ENCODE assay signal across 16 cellular contexts in genomic region chr6:156991971-156992370, GRCh38.
DNase-seq lines count a peak whose midpoint lies in the region; ATAC-seq, FAIRE-seq and TF ChIP-seq lines count a peak whose summit lies in the region.
"Had no signal": no experiment of that assay in that cellular context is flagged by ENCODE, and none has a peak within 500 bp of the region (broad histone marks: within the 10 kb centered on the region; RNA-seq: fewer than 3 reads in every experiment).

No MANE protein-coding gene starts in this region.

- H3K9me3 Mint-ChIP-seq in activated CD8-positive, alpha-beta T cell treated with anti-CD3 and anti-CD28 coated beads, Interleukin-2, amount 10 ng/mL, durations not matched to agents 7 days and 5 days (ENCODE audit: insufficient read depth) = no peaks in the 10 kb centered on the region
- H3K9me3 Mint-ChIP-seq: activated CD4-positive, alpha-beta memory T cell treated with anti-CD3 and anti-CD28 coated beads, Interleukin-2, amount 10 ng/mL, durations not matched to agents 7 days and 5 days; activated naive CD4-positive, alpha-beta T cell treated with anti-CD3 and anti-CD28 coated beads for 36 hours; CD4-positive, alpha-beta T cell had no signal

- peaks cover 86% of the 10 kb centered on the region for H3K79me2 ChIP-seq in OCI-LY7 (ENCODE audit: insufficient read depth, low read depth, low read length)

- no peak overlapping the region for H3K27ac Mint-ChIP-seq in activated CD8-positive, alpha-beta T cell treated with anti-CD3 and anti-CD28 coated beads, Interleukin-2, amount 10 ng/mL, durations not matched to agents 7 days and 5 days
- H3K27ac Mint-ChIP-seq: activated CD4-positive, alpha-beta memory T cell treated with anti-CD3 and anti-CD28 coated beads, Interleukin-2, amount 10 ng/mL, durations not matched to agents 7 days and 5 days; activated naive CD4-positive, alpha-beta T cell treated with anti-CD3 and anti-CD28 coated beads for 36 hours; CD4-positive, alpha-beta T cell had no signal

- POLR2A ChIA-PET in OCI-LY7 (lab: Charles Lee) = interaction anchor here (0.5 to 1.0 kb wide), 2 partner anchors 12 to 205 kb away, joined by 3 to 4 read pairs; no protein-coding TSS in a partner anchor
- POLR2A ChIA-PET in activated CD8-positive, alpha-beta T cell treated with anti-CD3 and anti-CD28 coated beads, Interleukin-2, amount 10 ng/mL, durations not matched to agents 7 days and 5 days (lab: Charles Lee) = no interaction called here

- BruUV-seq in OCI-LY7 (replicated peaks; lab: Mats Ljungman, UMichigan) = no TSS peak

- peak; percentile 42 for FAIRE-seq in GM18507 (lab: Jason Lieb, UNC)
- FAIRE-seq in pancreas (lab: Jason Lieb, UNC) = peak; percentile 84

- H2AFZ ChIP-seq in OCI-LY7 (ENCODE audit: low read length) = no peak overlapping the region

- H3K36me3 ChIP-seq in OCI-LY7 (ENCODE audit: insufficient read depth, low read length) (no peaks in the 10 kb centered on the region; the same call in 1 of the 2 replicates), pancreas (no peaks in the 10 kb centered on the region)

- CTCF ChIA-PET in OCI-LY7 (lab: Charles Lee; ENCODE audit: unreplicated experiment) = interaction anchor here (0.8 kb wide), 1 partner anchor 23 kb away, joined by 3 read pairs; no protein-coding TSS in a partner anchor
- CTCF ChIA-PET in activated CD8-positive, alpha-beta T cell treated with anti-CD3 and anti-CD28 coated beads, Interleukin-2, amount 10 ng/mL, durations not matched to agents 7 days and 5 days (lab: Charles Lee) = no interaction called here

- no peaks in the 10 kb centered on the region for H3K27me3 Mint-ChIP-seq in activated CD8-positive, alpha-beta T cell treated with anti-CD3 and anti-CD28 coated beads, Interleukin-2, amount 10 ng/mL, durations not matched to agents 7 days and 5 days (ENCODE audit: low read depth)
- H3K27me3 Mint-ChIP-seq: activated CD4-positive, alpha-beta memory T cell treated with anti-CD3 and anti-CD28 coated beads, Interleukin-2, amount 10 ng/mL, durations not matched to agents 7 days and 5 days; CD4-positive, alpha-beta T cell had no signal

- H3K36me3 Mint-ChIP-seq in activated CD8-positive, alpha-beta T cell treated with anti-CD3 and anti-CD28 coated beads, Interleukin-2, amount 10 ng/mL, durations not matched to agents 7 days and 5 days (ENCODE audit: low read depth) = no peaks in the 10 kb centered on the region

- peaks cover 15% of the 10 kb centered on the region for H3K4me1 Mint-ChIP-seq in activated CD8-positive, alpha-beta T cell treated with anti-CD3 and anti-CD28 coated beads, Interleukin-2, amount 10 ng/mL, durations not matched to agents 7 days and 5 days (ENCODE audit: low read depth)

- ATAC-seq in pancreas (peak in 3 of 4 donors; percentile 67 to 77 (median 71)), GM19467 (IDR thresholded peaks at IDR 0.05; ENCODE audit: unreplicated experiment) (no peak)
- ATAC-seq in activated CD8-positive, alpha-beta T cell treated with anti-CD3 and anti-CD28 coated beads, Interleukin-2, amount 10 ng/mL, durations not matched to agents 7 days and 5 days = no peak
- ATAC-seq: esophagus mucosa; stimulated activated naive CD8-positive, alpha-beta T cell treated with anti-CD3 and anti-CD28 coated beads, Interleukin-15, Interleukin-2, amounts not matched to agents 100 U/mL and 50 U/mL, for 24 hours had no signal

- H3K4me1 ChIP-seq in OCI-LY7 (ENCODE audit: insufficient read depth, low read length, poor library complexity, severe bottlenecking) = peaks cover 71% of the 10 kb centered on the region
- H3K4me1 ChIP-seq in pancreas = peaks cover 0 to 26% (median 21%) of the 10 kb centered on the region in 3 donors

- DNase-seq in GM18507 (ENCODE audit: extremely low spot score, insufficient read length, low read depth) (no peak), OCI-LY7 (ENCODE audit: low spot score) (no peak), fibroblast of the aortic adventitia (ENCODE audit: low read depth) (peak; percentile 23), pancreas (no peak), NCI-H2171 treated with DMSO at 0.1 percent for 48 hours (lab: John Stamatoyannopoulos, UW) (no peak), NCI-H526 (lab: John Stamatoyannopoulos, UW) (no peak)
- DNase-seq in activated CD8-positive, alpha-beta T cell treated with anti-CD3 and anti-CD28 coated beads, Interleukin-2, amount 10 ng/mL, durations not matched to agents 7 days and 5 days = no peak
- DNase-seq: activated CD4-positive, alpha-beta memory T cell treated with anti-CD3 and anti-CD28 coated beads, Interleukin-2, amount 10 ng/mL, durations not matched to agents 7 days and 5 days; activated naive CD4-positive, alpha-beta T cell treated with anti-CD3 and anti-CD28 coated beads for 36 hours; CD4-positive, alpha-beta T cell; NCI-H1436; NCI-H748 treated with DMSO at 0.1 percent for 48 hours; stimulated activated CD4-positive, alpha-beta T cell treated with anti-CD3 and anti-CD28 coated beads, Interleukin-4, amount 100 ng/mL, for 24 hours; stimulated activated naive CD8-positive, alpha-beta T cell treated with anti-CD3 and anti-CD28 coated beads, Interleukin-15, Interleukin-2, amounts not matched to agents 100 U/mL and 50 U/mL, for 24 hours had no signal

- H4K20me1 ChIP-seq in OCI-LY7 (ENCODE audit: insufficient read depth, low read length) = no peaks in the 10 kb centered on the region

- H3K9me3 ChIP-seq in OCI-LY7 (ENCODE audit: low read length) = no peaks in the 10 kb centered on the region
- no peaks in the 10 kb centered on the region for H3K9me3 ChIP-seq in pancreas

- no peak overlapping the region for H3K4me2 ChIP-seq in OCI-LY7 (ENCODE audit: low read length)

- TF ChIP-seq CTCF in OCI-LY7 (conservative IDR thresholded peaks at IDR 0.05; ENCODE audit: low read length) = no peak
- TF ChIP-seq CTCF in fibroblast of the aortic adventitia (IDR thresholded peaks at IDR 0.05; ENCODE audit: insufficient read depth, low read length) = no peak
- TF ChIP-seq CTCF in pancreas (IDR thresholded peaks at IDR 0.05) = no peak

- peak overlapping the region; percentile 18 for H3K27ac ChIP-seq in OCI-LY7 (ENCODE audit: low read depth, low read length, poor library complexity, severe bottlenecking)
- H3K27ac ChIP-seq in pancreas = peak overlapping the region in 2 of 4 donors; percentile 16 to 35

- intact Hi-C loops in OCI-LY7 (cut with micrococcal nuclease; ENCODE audit: unreplicated experiment) = no loop called here
- intact Hi-C loops in pancreas (cut with DNase I) = no loop called here

- H3K4me3 ChIP-seq in OCI-LY7 (ENCODE audit: low read depth, low read length, poor library complexity, severe bottlenecking) (no peak overlapping the region), fibroblast of the aortic adventitia (ENCODE audit: low read depth, low read length) (no peak overlapping the region), pancreas (no peak overlapping the region)

- no peak overlapping the region for H3K4me3 Mint-ChIP-seq in activated CD8-positive, alpha-beta T cell treated with anti-CD3 and anti-CD28 coated beads, Interleukin-2, amount 10 ng/mL, durations not matched to agents 7 days and 5 days
- H3K4me3 Mint-ChIP-seq: activated CD4-positive, alpha-beta memory T cell treated with anti-CD3 and anti-CD28 coated beads, Interleukin-2, amount 10 ng/mL, durations not matched to agents 7 days and 5 days; activated naive CD4-positive, alpha-beta T cell treated with anti-CD3 and anti-CD28 coated beads for 36 hours; CD4-positive, alpha-beta T cell had no signal

- 14 to 31% methylated on average over 1 of the region's 1 CpG for WGBS in pancreas, 2 donors

- no peaks in the 10 kb centered on the region for H3K9me2 ChIP-seq in OCI-LY7 (ENCODE audit: insufficient read depth, low read length)

- H3K27me3 ChIP-seq in pancreas = no peaks in the 10 kb centered on the region

Comparison
In these comparisons a context has a peak if more than half of its experiments do, and no peak if none do; other contexts are left out.
1. ATAC-seq: peak in pancreas (3 of 4); none in GM19467 (single experiment) and activated CD8-positive, alpha-beta T cell treated with anti-CD3 and anti-CD28 coated beads, Interleukin-2, amount 10 ng/mL, durations not matched to agents 7 days and 5 days (single experiment).